Comparison of ENCODE assay signal across 7 cellular contexts in genomic region chr1:8047686-8048522, GRCh38. TPM values are rescaled to one million over a fixed set of nuclear protein-coding genes. Genes with fewer than 3 reads are reported as not detected.
A peak's percentile ranks its signal among the peaks of the same experiment; 100 is the strongest.
DNase-seq lines count a peak whose midpoint lies in the region; ATAC-seq and TF ChIP-seq lines count a peak whose summit lies in the region.

No MANE protein-coding gene starts in this region.

- POLR2A ChIA-PET in IMR-90 (lab: Charles Lee; ENCODE audit: unreplicated experiment), result interaction anchor here (0.6 kb wide), 1 partner anchor 1977 kb away, joined by 3 read pairs; no protein-coding TSS in a partner anchor

- peak overlapping the region; percentile 42; the same call in 1 of the 2 replicates for H3K23ac ChIP-seq in IMR-90 (ENCODE audit: low read depth, low read length)

- H3K18ac ChIP-seq in IMR-90 (ENCODE audit: low read depth, low read length), result peak overlapping the region; percentile 91

- H3K79me1 ChIP-seq in IMR-90 (ENCODE audit: low read depth in 1 of 2, low read length in 2 of 2), result no peaks in the 10 kb centered on the region

- H4K8ac ChIP-seq in IMR-90 (ENCODE audit: low read depth in 2 of 2, low read length in 2 of 2), result peak overlapping the region; percentile 52 to 69; a peak in 3 of 4 replicates

- no peak overlapping the region for H3K4me3 ChIP-seq in IMR-90 (ENCODE audit: insufficient read depth, low read depth, low read length)
- peak overlapping the region; percentile 58 for H3K4me3 ChIP-seq in adipocyte (ENCODE audit: low read length)
- H3K4me3 ChIP-seq in right atrium auricular region, result no peak overlapping the region
- H3K4me3 ChIP-seq in thoracic aorta, result peak overlapping the region; percentile 4
- no peak overlapping the region for H3K4me3 ChIP-seq in Karpas-422 (ENCODE audit: low read length)

- H2AK9ac ChIP-seq in IMR-90 (replicated peaks; ENCODE audit: low read depth, low read length, poor library complexity), result no peak overlapping the region

- peak overlapping the region; percentile 78 for H3K4ac ChIP-seq in IMR-90 (ENCODE audit: low read depth, low read length)

- peaks cover 5% of the 10 kb centered on the region for H3K9me1 ChIP-seq in IMR-90 (ENCODE audit: insufficient read depth, low read length)

- H3K27me3 ChIP-seq in IMR-90 (ENCODE audit: control insufficient read depth, insufficient read depth, low read length), result no peaks in the 10 kb centered on the region
- no peaks in the 10 kb centered on the region for H3K27me3 ChIP-seq in adipocyte (replicated peaks; ENCODE audit: control insufficient read depth, insufficient read depth, low read length)
- H3K27me3 ChIP-seq in right atrium auricular region, result no peaks in the 10 kb centered on the region
- no peaks in the 10 kb centered on the region for H3K27me3 ChIP-seq in thoracic aorta (replicated peaks; ENCODE audit: insufficient read depth)
- H3K27me3 ChIP-seq in Karpas-422 (ENCODE audit: low read length), result no peaks in the 10 kb centered on the region

- H4K91ac ChIP-seq in IMR-90 (ENCODE audit: insufficient read depth, low read depth, low read length), result peak overlapping the region; percentile 81

- H3K9ac ChIP-seq in IMR-90 (ENCODE audit: low read depth, low read length) (peak overlapping the region; percentile 9; the same call in 1 of the 2 replicates), adipocyte (ENCODE audit: low read length) (peak overlapping the region; percentile 56), Karpas-422 (ENCODE audit: low read length) (no peak overlapping the region)

- H3K27ac ChIP-seq in IMR-90 (ENCODE audit: insufficient read depth, low read length), result peak overlapping the region; percentile 72
- H3K27ac ChIP-seq in right atrium auricular region, result peak overlapping the region; percentile 46 to 65
- peak overlapping the region; percentile 66 to 79 for H3K27ac ChIP-seq in thoracic aorta
- no peak overlapping the region for H3K27ac ChIP-seq in Karpas-422 (ENCODE audit: low read length)

- no peak for TF ChIP-seq RAD21 in IMR-90 (IDR thresholded peaks at IDR 0.05; ENCODE audit: low read length)

- TF ChIP-seq CTCF in IMR-90 (conservative IDR thresholded peaks at IDR 0.05; ENCODE audit: low read depth, low read length) (no peak), right atrium auricular region (IDR thresholded peaks at IDR 0.05) (no peak), thoracic aorta (IDR thresholded peaks at IDR 0.05) (no peak)

- H3K4me1 ChIP-seq in IMR-90 (ENCODE audit: control insufficient read depth, insufficient read depth, low read length) (peaks cover 12% of the 10 kb centered on the region), adipocyte (ENCODE audit: control insufficient read depth, insufficient read depth, low read length) (peaks cover 27% of the 10 kb centered on the region), right atrium auricular region (peaks cover 0 to 5% of the 10 kb centered on the region in 2 donors), thoracic aorta (ENCODE audit: control insufficient read depth in 1 of 2, low read depth in 2 of 2) (peaks cover 25 to 39% of the 10 kb centered on the region in 2 donors), Karpas-422 (ENCODE audit: low read length) (no peaks in the 10 kb centered on the region)

- H3K9me2 ChIP-seq in Karpas-422 (replicated peaks; ENCODE audit: insufficient read depth, low read length), result no peaks in the 10 kb centered on the region

- H2BK120ac ChIP-seq in IMR-90 (ENCODE audit: low read depth, low read length), result peak overlapping the region; percentile 80

- H2BK20ac ChIP-seq in IMR-90 (ENCODE audit: low read depth, low read length), result peak overlapping the region; percentile 83

- H2BK5ac ChIP-seq in IMR-90 (ENCODE audit: low read depth, low read length, poor library complexity, severe bottlenecking), result peak overlapping the region; percentile 87

- H4K5ac ChIP-seq in IMR-90 (ENCODE audit: low read depth, low read length), result peak overlapping the region; percentile 75

- intact Hi-C loops in IMR-90 (cut with micrococcal nuclease), result loop anchor here (5.0 kb wide), 1 partner anchor 44 kb away; no protein-coding TSS in a partner anchor

- no peak for TF ChIP-seq POLR2A in IMR-90 (IDR thresholded peaks at IDR 0.05; ENCODE audit: low read depth, low read length)

- no CpG with 5 or more reads among the region's 7 CpGs for WGBS in IMR-90 (ENCODE audit: extremely low coverage in 2 of 2, insufficient read length in 1 of 2), 2 experiments

- CTCF ChIA-PET in IMR-90 (lab: Yijun Ruan, JAX), result no interaction called here

- H4K20me1 ChIP-seq in IMR-90 (ENCODE audit: insufficient read depth, low read length), result no peaks in the 10 kb centered on the region
- H4K20me1 ChIP-seq in Karpas-422 (ENCODE audit: insufficient read depth, low read depth, low read length), result no peaks in the 10 kb centered on the region

- H2BK15ac ChIP-seq in IMR-90 (ENCODE audit: low read depth, low read length), result peak overlapping the region; percentile 96

- H3K56ac ChIP-seq in IMR-90 (ENCODE audit: extremely low read depth, insufficient read depth, low read length), result peak overlapping the region; percentile 8; the same call in 1 of the 2 replicates

- H3K14ac ChIP-seq in IMR-90 (replicated peaks; ENCODE audit: low read depth, low read length), result peak overlapping the region; percentile 42

- H2AFZ ChIP-seq in IMR-90 (replicated peaks; ENCODE audit: low read length, poor library complexity) (peak overlapping the region; percentile 40), Karpas-422 (ENCODE audit: low read length) (no peak overlapping the region)

- H3K9me3 ChIP-seq in IMR-90 (ENCODE audit: control insufficient read depth, insufficient read depth, low read length) (no peaks in the 10 kb centered on the region), adipocyte (ENCODE audit: control insufficient read depth, low read length) (no peaks in the 10 kb centered on the region), right atrium auricular region (no peaks in the 10 kb centered on the region), thoracic aorta (no peaks in the 10 kb centered on the region), Karpas-422 (ENCODE audit: low read length) (no peaks in the 10 kb centered on the region)

- peak overlapping the region; percentile 83 for H2AK5ac ChIP-seq in IMR-90 (ENCODE audit: low read depth, low read length)

- no peaks in the 10 kb centered on the region for H3K79me2 ChIP-seq in Karpas-422 (ENCODE audit: low read length)

- ATAC-seq in IMR-90 (ENCODE audit: low read depth), result peak; percentile 77
- peak; percentile 44 for ATAC-seq in thoracic aorta (ENCODE audit: insufficient number of reproducible peaks, low FRiP score, low read depth)
- no peak for ATAC-seq in HG03095 (IDR thresholded peaks at IDR 0.05; ENCODE audit: unreplicated experiment)
- no peak for ATAC-seq in HG03378 (IDR thresholded peaks at IDR 0.05; ENCODE audit: unreplicated experiment)

- DNase-seq in IMR-90 (peak; percentile 80), adipocyte (ENCODE audit: low read depth) (peak; percentile 93), right atrium auricular region (ENCODE audit: low spot score) (no peak), thoracic aorta (ENCODE audit: low spot score) (no peak), Karpas-422 (no peak)

- in situ Hi-C loops in IMR-90 (cut with MboI; ENCODE audit: low sequenced_read_pairs), result no loop called here

- dilution Hi-C loops in IMR-90 (cut with HindIII; ENCODE audit: low sequenced_read_pairs, unreplicated experiment), result no loop called here

- H3K36me3 ChIP-seq in IMR-90 (ENCODE audit: control insufficient read depth, insufficient read depth, low read length) (no peaks in the 10 kb centered on the region), adipocyte (ENCODE audit: control insufficient read depth, insufficient read depth, low read length, severe bottlenecking) (no peaks in the 10 kb centered on the region), right atrium auricular region (no peaks in the 10 kb centered on the region), thoracic aorta (no peaks in the 10 kb centered on the region), Karpas-422 (ENCODE audit: insufficient read depth, low read length) (no peaks in the 10 kb centered on the region)

- BruUV-seq in IMR-90 (replicated peaks; lab: Mats Ljungman, UMichigan), result no TSS peak

- H3K4me2 ChIP-seq in IMR-90 (ENCODE audit: low read depth, low read length) (peak overlapping the region; percentile 54; the same call in 1 of the 2 replicates), Karpas-422 (ENCODE audit: low read depth, low read length, poor library complexity, severe bottlenecking) (no peak overlapping the region)

TF ChIP-seq in IMR-90, 13 proteins besides CTCF, POLR2A, EP300 and RAD21:
- TF ChIP-seq CEBPB (IDR thresholded peaks at IDR 0.05; ENCODE audit: low read depth, low read length), result peak; percentile 97
- no peak for TF ChIP-seq NFE2L2 (IDR thresholded peaks at IDR 0.05; ENCODE audit: low read depth, low read length)
- TF ChIP-seq SMC3 (IDR thresholded peaks at IDR 0.05; ENCODE audit: low read depth, low read length), result no peak

RNA-seq across cellular contexts. Expression of gene ERRFI1, which starts 21.8 kb away (rescaled TPM):
- 101 and 106 TPM in 2 replicates for total RNA-seq in IMR-90 (2012; rRNA removed)
- polyA plus RNA-seq in IMR-90 (2012; rRNA removed), result 102 and 145 TPM in 2 replicates
- polyA plus RNA-seq in IMR-90 (2012; cell fraction: cytosol; rRNA removed), result 66.7 and 88.3 TPM in 2 replicates
- 50.7 and 405 TPM in 2 replicates for polyA plus RNA-seq in IMR-90 (2012; cell fraction: nucleus; rRNA removed; ENCODE audit: low replicate concordance)
- total RNA-seq in right atrium auricular region, result 10 to 100 TPM; 33.0 to 34.5 TPM
- total RNA-seq in thoracic aorta, result 100 to 1,000 TPM; 101 to 158 TPM
- not detected in 2 replicates for total RNA-seq in Karpas-422 (2014; rRNA removed; shearing (Covaris generic); ENCODE audit: low replicate concordance)

Comparison
In these comparisons a context has a peak if more than half of its experiments do, and no peak if none do; other contexts are left out.
1. ATAC-seq: peak in IMR-90 (single experiment) and thoracic aorta (single experiment); none in HG03095 (single experiment) and HG03378 (single experiment).
2. DNase-seq: peak in IMR-90 (single experiment) and adipocyte (single experiment); none in right atrium auricular region (single experiment), thoracic aorta (single experiment) and Karpas-422 (single experiment).
3. H3K4me3 ChIP-seq: peak in adipocyte (single experiment) and thoracic aorta (single experiment); none in IMR-90 (single experiment), right atrium auricular region (0 of 2) and Karpas-422 (single experiment).
4. RNA of gene ERRFI1, which starts 21.8 kb away (total RNA-seq): 101 to 158 TPM in thoracic aorta, 101 to 106 TPM in IMR-90 and 33.0 to 34.5 TPM in right atrium auricular region; not detected in Karpas-422; every median in the first group is over 10 times any median in the second.